In genomic region chr11:129538323-129538722, GRCh38 we compare ENCODE assay signal across 33 cellular contexts.
"Had no signal": no experiment of that assay in that cellular context is flagged by ENCODE, and none has a peak within 500 bp of the region (broad histone marks: within the 10 kb centered on the region; RNA-seq: fewer than 3 reads in every experiment).

No MANE protein-coding gene starts in this region.

- H3K4me1 ChIP-seq: ascending aorta, body of pancreas, Peyer's patch, SJSA1 had no signal

- DNase-seq: activated B cell treated with CpG ODN at 0.5 μM for 24 hours; activated CD4-positive, alpha-beta T cell treated with anti-CD3 and anti-CD28 coated beads for 1 hour; activated CD4-positive, alpha-beta T cell treated with anti-CD3 and anti-CD28 coated beads, Interleukin-2, amount 10 ng/mL, durations not matched to agents 24 days and 14 days; activated CD4-positive, alpha-beta T cell treated with anti-CD3 and anti-CD28 coated beads, Interleukin-2, amount 50 U/mL, for 48 hours; activated CD8-positive, alpha-beta memory T cell treated with anti-CD3 and anti-CD28 coated beads, Interleukin-2, amount 10 ng/mL, durations not matched to agents 7 days and 5 days; activated effector memory CD4-positive, alpha-beta T cell treated with anti-CD3 and anti-CD28 coated beads, Interleukin-2, amount 50 U/mL, for 16 hours; activated naive CD4-positive, alpha-beta T cell treated with Interleukin-2 at 50 U/mL for 16 hours; activated naive CD8-positive, alpha-beta T cell treated with anti-CD3 and anti-CD28 coated beads, Interleukin-2, amount 50 U/mL, for 24 hours; activated T-cell treated with anti-CD3 and anti-CD28 coated beads, Interleukin-2, amount 50 U/mL, for 24 hours; amniotic stem cell; body of pancreas; KG1; NCI-H1105; NCI-H1436; NCI-H1694 treated with DMSO at 0.1 percent for 48 hours; NCI-H2029 treated with DMSO at 0.1 percent for 48 hours; NCI-H345; NCI-H510A; NCI-H526 treated with DMSO at 0.1 percent for 48 hours; NCI-H82; NK-92 treated with Interleukin-12 subunit alpha and Interleukin-12 subunit beta, amount 100 ng/mL, for 24 hours; OCI-M1; Peyer's patch; SHP77; SW 1271; T-helper 9 cell had no signal

- H3K27me3 Mint-ChIP-seq: activated B cell treated with CpG ODN at 0.5 μM for 24 hours; activated CD4-positive, alpha-beta T cell treated with anti-CD3 and anti-CD28 coated beads, Interleukin-2, amount 10 ng/mL, durations not matched to agents 24 days and 14 days; activated CD8-positive, alpha-beta memory T cell treated with anti-CD3 and anti-CD28 coated beads, Interleukin-2, amount 10 ng/mL, durations not matched to agents 7 days and 5 days; central memory CD8-positive, alpha-beta T cell had no signal

- H3K4me3 ChIP-seq: ascending aorta, body of pancreas, Peyer's patch, SJSA1 had no signal

- H3K27me3 ChIP-seq: ascending aorta, body of pancreas, Peyer's patch, SJSA1 had no signal

- H3K27ac ChIP-seq: ascending aorta, body of pancreas, Peyer's patch, SJSA1 had no signal

- H3K36me3 Mint-ChIP-seq: activated CD8-positive, alpha-beta memory T cell treated with anti-CD3 and anti-CD28 coated beads, Interleukin-2, amount 10 ng/mL, durations not matched to agents 7 days and 5 days had no signal

- H3K4me3 Mint-ChIP-seq: activated B cell treated with CpG ODN at 0.5 μM for 24 hours; activated CD4-positive, alpha-beta T cell treated with anti-CD3 and anti-CD28 coated beads, Interleukin-2, amount 10 ng/mL, durations not matched to agents 24 days and 14 days; activated CD8-positive, alpha-beta memory T cell treated with anti-CD3 and anti-CD28 coated beads, Interleukin-2, amount 10 ng/mL, durations not matched to agents 7 days and 5 days; activated naive CD8-positive, alpha-beta T cell treated with anti-CD3 and anti-CD28 coated beads, Interleukin-2, amount 50 U/mL, for 24 hours; activated T-cell treated with anti-CD3 and anti-CD28 coated beads, Interleukin-2, amount 50 U/mL, for 24 hours; activated T-helper 1 cell treated with anti-CD3 and anti-CD28 coated beads, Interleukin-12 subunit alpha, Interleukin-12 subunit beta, Interleukin-2, Interleukin-4 antibody, amounts not matched to agents 30 ng/mL and 10 ng/mL and 1 ng/mL, durations not matched to agents 14 hours and 24 hours and 36 hours; central memory CD8-positive, alpha-beta T cell; T-helper 1 cell treated with Interleukin-12 subunit alpha and Interleukin-12 subunit beta and Interleukin-4 antibody, amounts not matched to agents 30 μg/mL and 1 μg/mL, for 36 hours had no signal

- H3K4me1 Mint-ChIP-seq: activated B cell treated with CpG ODN at 0.5 μM for 24 hours; activated CD4-positive, alpha-beta T cell treated with anti-CD3 and anti-CD28 coated beads, Interleukin-2, amount 10 ng/mL, durations not matched to agents 24 days and 14 days; activated CD8-positive, alpha-beta memory T cell treated with anti-CD3 and anti-CD28 coated beads, Interleukin-2, amount 10 ng/mL, durations not matched to agents 7 days and 5 days; activated naive CD8-positive, alpha-beta T cell treated with anti-CD3 and anti-CD28 coated beads, Interleukin-2, amount 50 U/mL, for 24 hours; central memory CD8-positive, alpha-beta T cell had no signal

- ATAC-seq: activated CD8-positive, alpha-beta memory T cell treated with anti-CD3 and anti-CD28 coated beads, Interleukin-2, amount 10 ng/mL, durations not matched to agents 7 days and 5 days; activated naive CD4-positive, alpha-beta T cell treated with anti-CD3 and anti-CD28 coated beads, Interleukin-2, amount 50 U/mL, for 72 hours; activated naive CD8-positive, alpha-beta T cell treated with anti-CD3 and anti-CD28 coated beads, Interleukin-2, amount 50 U/mL, for 24 hours; body of pancreas; SK-N-SH treated with all-trans-retinoic acid at 6 μM for 48 hours had no signal

- H3K27ac Mint-ChIP-seq: activated B cell treated with CpG ODN at 0.5 μM for 24 hours; activated CD4-positive, alpha-beta T cell treated with anti-CD3 and anti-CD28 coated beads, Interleukin-2, amount 10 ng/mL, durations not matched to agents 24 days and 14 days; activated CD8-positive, alpha-beta memory T cell treated with anti-CD3 and anti-CD28 coated beads, Interleukin-2, amount 10 ng/mL, durations not matched to agents 7 days and 5 days; activated naive CD4-positive, alpha-beta T cell treated with anti-CD3 and anti-CD28 coated beads, Interleukin-2, amount 50 U/mL, for 72 hours; activated naive CD8-positive, alpha-beta T cell treated with anti-CD3 and anti-CD28 coated beads, Interleukin-2, amount 50 U/mL, for 24 hours; activated T-cell treated with anti-CD3 and anti-CD28 coated beads, Interleukin-2, amount 50 U/mL, for 24 hours; activated T-helper 1 cell treated with anti-CD3 and anti-CD28 coated beads, Interleukin-12 subunit alpha, Interleukin-12 subunit beta, Interleukin-2, Interleukin-4 antibody, amounts not matched to agents 30 ng/mL and 10 ng/mL and 1 ng/mL, durations not matched to agents 14 hours and 24 hours and 36 hours; T-helper 1 cell treated with Interleukin-12 subunit alpha and Interleukin-12 subunit beta and Interleukin-4 antibody, amounts not matched to agents 30 μg/mL and 1 μg/mL, for 36 hours had no signal

- H3K9me3 ChIP-seq: ascending aorta, body of pancreas, Peyer's patch, SJSA1 had no signal

- H3K36me3 ChIP-seq: ascending aorta, Peyer's patch, SJSA1 had no signal
